8 cellular contexts compared by ENCODE assay signal in the genomic region with DNA sequence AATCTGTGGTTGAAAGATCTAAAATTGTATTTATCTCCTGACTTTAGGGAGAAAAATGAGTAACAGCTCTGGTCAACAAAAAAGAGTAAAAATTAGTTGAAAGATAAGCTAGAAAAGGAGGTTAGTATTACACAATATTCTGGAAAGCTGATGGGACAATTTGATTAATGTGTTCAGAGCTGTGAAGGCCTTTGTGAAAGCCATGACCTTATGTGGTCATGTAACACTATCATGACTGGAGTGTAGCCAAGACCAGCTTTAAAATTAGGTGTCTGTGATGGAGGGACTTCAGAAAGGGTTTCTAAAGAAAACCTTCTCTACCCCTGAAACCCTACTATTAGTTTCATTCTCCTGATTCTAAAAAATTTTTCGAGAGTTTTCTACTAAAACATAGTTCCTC.
A peak's percentile ranks its signal among the peaks of the same experiment; 100 is the strongest.
DNase-seq lines count a peak whose midpoint lies in the region; ATAC-seq lines count a peak whose summit lies in the region.

No MANE protein-coding gene starts in this region.

- ATAC-seq in GM18870 (IDR thresholded peaks at IDR 0.05; ENCODE audit: unreplicated experiment) (peak; percentile 86), GM21723 (IDR thresholded peaks at IDR 0.05; ENCODE audit: unreplicated experiment) (peak; percentile 96), HG03565 (IDR thresholded peaks at IDR 0.05; ENCODE audit: unreplicated experiment) (peak; percentile 82), left ventricle myocardium superior (peak; percentile 77)

- DNase-seq in left ventricle myocardium superior (no peak), AG08396 (ENCODE audit: low spot score) (no peak), NCI-H510A treated with DMSO at 0.1 percent for 48 hours (lab: John Stamatoyannopoulos, UW) (no peak), NCI-H524 treated with DMSO at 0.1 percent for 48 hours (lab: John Stamatoyannopoulos, UW) (no peak)
- DNase-seq in activated naive CD4-positive, alpha-beta T cell (lab: John Stamatoyannopoulos, UW): no peak

- intact Hi-C loops in left ventricle myocardium superior (cut with micrococcal nuclease): no loop called here
